1 cellular context compared by ENCODE assay signal in the genomic region with DNA sequence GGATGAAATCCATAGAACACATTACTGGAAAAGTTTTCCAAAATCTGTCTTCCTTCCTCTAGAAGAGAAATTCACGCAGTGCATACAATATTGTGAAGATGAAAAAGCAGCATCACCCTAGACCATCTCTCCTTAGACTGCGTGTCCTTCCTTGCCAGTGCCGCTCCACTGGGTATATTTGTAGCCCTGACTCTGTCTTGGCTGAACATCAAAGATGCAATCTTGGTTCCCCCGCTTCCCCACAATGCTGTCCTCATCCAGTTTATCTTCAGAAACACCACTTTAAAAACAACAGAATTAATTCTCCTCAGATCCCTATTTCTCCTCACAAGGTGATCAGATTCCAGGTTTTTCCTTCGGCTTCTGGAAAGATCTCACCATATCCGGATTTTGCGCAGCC.
TF ChIP-seq lines count a peak whose summit lies in the region.

No MANE protein-coding gene starts in this region.

TF ChIP-seq in SK-N-SH treated with all-trans-retinoic acid at 6 μM for 48 hours, 23 proteins besides CTCF, POLR2A, EP300 and RAD21 (continued from another document):
- TF ChIP-seq, protein P1, sequence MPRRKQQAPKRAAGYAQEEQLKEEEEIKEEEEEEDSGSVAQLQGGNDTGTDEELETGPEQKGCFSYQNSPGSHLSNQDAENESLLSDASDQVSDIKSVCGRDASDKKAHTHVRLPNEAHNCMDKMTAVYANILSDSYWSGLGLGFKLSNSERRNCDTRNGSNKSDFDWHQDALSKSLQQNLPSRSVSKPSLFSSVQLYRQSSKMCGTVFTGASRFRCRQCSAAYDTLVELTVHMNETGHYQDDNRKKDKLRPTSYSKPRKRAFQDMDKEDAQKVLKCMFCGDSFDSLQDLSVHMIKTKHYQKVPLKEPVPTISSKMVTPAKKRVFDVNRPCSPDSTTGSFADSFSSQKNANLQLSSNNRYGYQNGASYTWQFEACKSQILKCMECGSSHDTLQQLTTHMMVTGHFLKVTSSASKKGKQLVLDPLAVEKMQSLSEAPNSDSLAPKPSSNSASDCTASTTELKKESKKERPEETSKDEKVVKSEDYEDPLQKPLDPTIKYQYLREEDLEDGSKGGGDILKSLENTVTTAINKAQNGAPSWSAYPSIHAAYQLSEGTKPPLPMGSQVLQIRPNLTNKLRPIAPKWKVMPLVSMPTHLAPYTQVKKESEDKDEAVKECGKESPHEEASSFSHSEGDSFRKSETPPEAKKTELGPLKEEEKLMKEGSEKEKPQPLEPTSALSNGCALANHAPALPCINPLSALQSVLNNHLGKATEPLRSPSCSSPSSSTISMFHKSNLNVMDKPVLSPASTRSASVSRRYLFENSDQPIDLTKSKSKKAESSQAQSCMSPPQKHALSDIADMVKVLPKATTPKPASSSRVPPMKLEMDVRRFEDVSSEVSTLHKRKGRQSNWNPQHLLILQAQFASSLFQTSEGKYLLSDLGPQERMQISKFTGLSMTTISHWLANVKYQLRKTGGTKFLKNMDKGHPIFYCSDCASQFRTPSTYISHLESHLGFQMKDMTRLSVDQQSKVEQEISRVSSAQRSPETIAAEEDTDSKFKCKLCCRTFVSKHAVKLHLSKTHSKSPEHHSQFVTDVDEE (CRISPR knock-in tag; IDR thresholded peaks at IDR 0.05), result no peak
- TF ChIP-seq ZNF8 (CRISPR knock-in tag; IDR thresholded peaks at IDR 0.05), result no peak
- no peak for TF ChIP-seq TCF4 (CRISPR knock-in tag; IDR thresholded peaks at IDR 0.05; ENCODE audit: borderline replicate concordance)
- no peak for TF ChIP-seq ZNF565 (CRISPR knock-in tag; conservative IDR thresholded peaks at IDR 0.05; ENCODE audit: low read depth)
- TF ChIP-seq ZC3H10 (CRISPR knock-in tag; IDR thresholded peaks at IDR 0.05), result no peak
- TF ChIP-seq CSDC2 (CRISPR knock-in tag; IDR thresholded peaks at IDR 0.05), result no peak
- no peak for TF ChIP-seq PPARA (CRISPR knock-in tag; IDR thresholded peaks at IDR 0.05; ENCODE audit: borderline replicate concordance)
- TF ChIP-seq RARB (CRISPR knock-in tag; IDR thresholded peaks at IDR 0.05), result no peak
- TF ChIP-seq ESRRG (CRISPR knock-in tag; IDR thresholded peaks at IDR 0.05), result no peak
